In genomic region chr5:132557425-132557805, GRCh38 we compare ENCODE assay signal across 1 cellular context.
TF ChIP-seq lines count a peak whose summit lies in the region.

No MANE protein-coding gene starts in this region.

TF ChIP-seq in HepG2, 621 proteins besides CTCF, POLR2A, EP300 and RAD21 (continued from another document and continues in another):
- no peak for TF ChIP-seq ZBTB39 (CRISPR knock-in tag; IDR thresholded peaks at IDR 0.05)
- TF ChIP-seq FOXM1 (CRISPR knock-in tag; IDR thresholded peaks at IDR 0.05): no peak
- no peak for TF ChIP-seq ZNF660 (CRISPR knock-in tag; IDR thresholded peaks at IDR 0.05; ENCODE audit: borderline replicate concordance, low read depth)
- TF ChIP-seq NFKB2 (CRISPR knock-in tag; IDR thresholded peaks at IDR 0.05; ENCODE audit: borderline replicate concordance): no peak
- TF ChIP-seq STAT6 (CRISPR knock-in tag; IDR thresholded peaks at IDR 0.05; ENCODE audit: borderline replicate concordance): no peak; the same call in 1 of the 2 replicates
- TF ChIP-seq AGO2 (optimal IDR thresholded peaks at IDR 0.05; ENCODE audit: low read depth, low read length): no peak
- TF ChIP-seq MEIS2 (CRISPR knock-in tag; IDR thresholded peaks at IDR 0.05): no peak
- TF ChIP-seq THAP8 (CRISPR knock-in tag; IDR thresholded peaks at IDR 0.05; ENCODE audit: borderline replicate concordance): no peak
- no peak for TF ChIP-seq GLI4 (CRISPR knock-in tag; IDR thresholded peaks at IDR 0.05; ENCODE audit: borderline replicate concordance)
- TF ChIP-seq SCMH1 (CRISPR knock-in tag; IDR thresholded peaks at IDR 0.05; ENCODE audit: borderline replicate concordance): no peak
- TF ChIP-seq ZNF33B (CRISPR knock-in tag; IDR thresholded peaks at IDR 0.05): no peak
- peak; percentile 6; the same call in 1 of the 2 replicates for TF ChIP-seq ERF (CRISPR knock-in tag; IDR thresholded peaks at IDR 0.05)
- TF ChIP-seq PRDM15 (CRISPR knock-in tag; IDR thresholded peaks at IDR 0.05): no peak
- TF ChIP-seq RNF2 (conservative IDR thresholded peaks at IDR 0.05; ENCODE audit: low read depth): no peak
- TF ChIP-seq ZNF879 (CRISPR knock-in tag; IDR thresholded peaks at IDR 0.05): no peak
- TF ChIP-seq TFDP2 (CRISPR knock-in tag; IDR thresholded peaks at IDR 0.05): no peak
- TF ChIP-seq TOPORS (CRISPR knock-in tag; IDR thresholded peaks at IDR 0.05): no peak
- TF ChIP-seq ARNT (IDR thresholded peaks at IDR 0.05): no peak
- peak; percentile 62; the same call in 1 of the 2 replicates for TF ChIP-seq HDAC2 (CRISPR knock-in tag; IDR thresholded peaks at IDR 0.05)
- TF ChIP-seq AHDC1 (CRISPR knock-in tag; IDR thresholded peaks at IDR 0.05; ENCODE audit: borderline replicate concordance): no peak
- TF ChIP-seq KMT2A (CRISPR knock-in tag; IDR thresholded peaks at IDR 0.05): no peak; the same call in 1 of the 2 replicates
- no peak for TF ChIP-seq ZNF136 (CRISPR knock-in tag; IDR thresholded peaks at IDR 0.05; ENCODE audit: low read depth)
- TF ChIP-seq ZNF704 (CRISPR knock-in tag; IDR thresholded peaks at IDR 0.05; ENCODE audit: borderline replicate concordance): no peak
- no peak for TF ChIP-seq FOXA1 (IDR thresholded peaks at IDR 0.05)
- peak; percentile 60 for TF ChIP-seq FOXA1 (CRISPR knock-in tag; IDR thresholded peaks at IDR 0.05)
- no peak for TF ChIP-seq HMGXB3 (CRISPR knock-in tag; IDR thresholded peaks at IDR 0.05; ENCODE audit: borderline replicate concordance)
- TF ChIP-seq NR1H2 (CRISPR knock-in tag; IDR thresholded peaks at IDR 0.05; ENCODE audit: borderline replicate concordance, low read depth): no peak
- peak; percentile 79 for TF ChIP-seq GATAD2A (CRISPR knock-in tag; IDR thresholded peaks at IDR 0.05)
- TF ChIP-seq KLF6 (CRISPR knock-in tag; IDR thresholded peaks at IDR 0.05): no peak
- TF ChIP-seq SP2 (CRISPR knock-in tag; IDR thresholded peaks at IDR 0.05): no peak
- TF ChIP-seq ZFP36L1 (CRISPR knock-in tag; IDR thresholded peaks at IDR 0.05): no peak
- 0 out of 2 replicates have a peak, but pooled peaks have one; percentile 34 for TF ChIP-seq MLX (CRISPR knock-in tag; IDR thresholded peaks at IDR 0.05)
- TF ChIP-seq ISL2 (CRISPR knock-in tag; IDR thresholded peaks at IDR 0.05): no peak
- TF ChIP-seq TCF7 (IDR thresholded peaks at IDR 0.05; ENCODE audit: low read depth): peak; percentile 42
- no peak for TF ChIP-seq GFI1 (CRISPR knock-in tag; IDR thresholded peaks at IDR 0.05; ENCODE audit: borderline replicate concordance)
- TF ChIP-seq GZF1 (CRISPR knock-in tag; IDR thresholded peaks at IDR 0.05): no peak
